Comparison of ENCODE assay signal across 30 cellular contexts in the genomic region with DNA sequence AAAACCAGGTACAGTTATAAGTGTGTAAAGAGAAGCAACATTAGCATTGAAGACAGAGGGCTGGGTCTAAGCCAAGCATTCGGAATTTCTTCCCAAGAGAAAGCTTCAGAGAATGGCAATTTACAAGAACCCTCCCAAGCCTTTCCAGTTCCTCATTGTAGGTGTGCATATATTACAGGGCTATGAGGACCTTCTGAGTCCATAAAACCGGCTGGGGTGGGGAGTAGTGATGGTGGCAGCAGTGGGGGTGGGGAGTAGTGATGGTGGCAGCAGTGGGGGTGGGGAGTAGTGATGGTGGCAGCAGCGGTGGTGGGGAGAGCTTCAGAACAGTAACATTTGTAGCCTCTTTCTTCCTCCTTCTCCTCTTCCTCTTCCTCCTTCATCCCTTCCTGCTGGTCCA.
"Had no signal": no experiment of that assay in that cellular context is flagged by ENCODE, and none has a peak within 500 bp of the region (broad histone marks: within the 10 kb centered on the region; RNA-seq: fewer than 3 reads in every experiment).

No MANE protein-coding gene starts in this region.

- H3K9me3 ChIP-seq: MG63, SJCRH30 had no signal

- H3K27me3 ChIP-seq: brain microvascular endothelial cell, SJCRH30 had no signal

- ATAC-seq: activated T-cell treated with anti-CD3 and anti-CD28 coated beads, Interleukin-2, amount 50 U/mL, for 72 hours; activated T-helper 17 cell treated with anti-CD3 and anti-CD28 coated beads, Interleukin-2, amount 50 U/mL, for 72 hours; Panc1 had no signal

- H3K4me3 ChIP-seq: MG63, SJCRH30 had no signal

- H3K4me1 Mint-ChIP-seq: activated CD4-positive, alpha-beta memory T cell treated with anti-CD3 and anti-CD28 coated beads, Interleukin-2, amount 10 ng/mL, durations not matched to agents 7 days and 5 days; activated naive CD8-positive, alpha-beta T cell treated with anti-CD3 and anti-CD28 coated beads for 36 hours; activated T-helper 17 cell treated with anti-CD3 and anti-CD28 coated beads, Interleukin-2, amount 50 U/mL, for 72 hours had no signal

- H3K36me3 ChIP-seq: brain microvascular endothelial cell, MG63, SJCRH30, WERI-Rb-1 had no signal

- H3K4me3 Mint-ChIP-seq: activated CD4-positive, alpha-beta memory T cell treated with anti-CD3 and anti-CD28 coated beads, Interleukin-2, amount 10 ng/mL, durations not matched to agents 7 days and 5 days; activated naive CD8-positive, alpha-beta T cell treated with anti-CD3 and anti-CD28 coated beads for 36 hours; activated T-cell treated with anti-CD3 and anti-CD28 coated beads, Interleukin-2, amount 50 U/mL, for 72 hours; activated T-helper 17 cell treated with anti-CD3 and anti-CD28 coated beads, Interleukin-2, amount 50 U/mL, for 72 hours had no signal

- H3K27ac ChIP-seq: brain microvascular endothelial cell, SJCRH30, SK-N-MC, WERI-Rb-1 had no signal

- H3K27ac Mint-ChIP-seq: activated CD4-positive, alpha-beta memory T cell treated with anti-CD3 and anti-CD28 coated beads, Interleukin-2, amount 10 ng/mL, durations not matched to agents 7 days and 5 days; activated naive CD8-positive, alpha-beta T cell treated with anti-CD3 and anti-CD28 coated beads for 36 hours; activated T-cell treated with anti-CD3 and anti-CD28 coated beads, Interleukin-2, amount 50 U/mL, for 72 hours; activated T-helper 17 cell treated with anti-CD3 and anti-CD28 coated beads, Interleukin-2, amount 50 U/mL, for 72 hours had no signal

- DNase-seq: activated CD4-positive, alpha-beta memory T cell treated with anti-CD3 and anti-CD28 coated beads, Interleukin-2, amount 10 ng/mL, durations not matched to agents 7 days and 5 days; activated CD4-positive, alpha-beta T cell treated with anti-CD3 and anti-CD28 coated beads for 1 hour; activated CD4-positive, alpha-beta T cell treated with anti-CD3 and anti-CD28 coated beads for 48 hours; activated CD4-positive, CD25-positive, alpha-beta regulatory T cell; activated effector memory CD4-positive, alpha-beta T cell treated with anti-CD3 and anti-CD28 coated beads, Interleukin-2, amount 50 U/mL, for 16 hours; activated naive CD4-positive, alpha-beta T cell; activated naive CD4-positive, alpha-beta T cell treated with anti-CD3 and anti-CD28 coated beads, Interleukin-2, amount 50 U/mL, for 16 hours; activated naive CD8-positive, alpha-beta T cell treated with anti-CD3 and anti-CD28 coated beads for 36 hours; activated T-cell treated with anti-CD3 and anti-CD28 coated beads, Interleukin-2, amount 50 U/mL, for 1 hour; activated T-cell treated with anti-CD3 and anti-CD28 coated beads, Interleukin-2, amount 50 U/mL, for 72 hours; amniotic stem cell; aorta; brain microvascular endothelial cell; central memory CD4-positive, alpha-beta T cell; Kasumi-1; KG1; MG63; NCI-H1048; NCI-H1105 treated with DMSO at 0.1 percent for 48 hours; NCI-H1436; NCI-H187 treated with DMSO at 0.1 percent for 48 hours; NCI-H2171 treated with DMSO at 0.1 percent for 48 hours; NCI-H226; NCI-H524; SJCRH30; T1000; WERI-Rb-1 had no signal

- H3K9me3 Mint-ChIP-seq: activated CD4-positive, alpha-beta memory T cell treated with anti-CD3 and anti-CD28 coated beads, Interleukin-2, amount 10 ng/mL, durations not matched to agents 7 days and 5 days had no signal

- H3K36me3 Mint-ChIP-seq: activated naive CD8-positive, alpha-beta T cell treated with anti-CD3 and anti-CD28 coated beads for 36 hours had no signal
